7 cellular contexts compared by ENCODE assay signal in genomic region chr2:235614900-235615712, GRCh38.
DNase-seq lines count a peak whose midpoint lies in the region; ATAC-seq and TF ChIP-seq lines count a peak whose summit lies in the region.

No MANE protein-coding gene starts in this region.

- H2AFZ ChIP-seq in MM.1S (ENCODE audit: low read length), result no peak overlapping the region

- TF ChIP-seq POLR2A in right lobe of liver (IDR thresholded peaks at IDR 0.05) (no peak), tibial nerve (IDR thresholded peaks at IDR 0.05) (no peak)

- no peaks in the 10 kb centered on the region for H4K20me1 ChIP-seq in MM.1S (ENCODE audit: insufficient read depth, low read length)

- H3K4me1 ChIP-seq in MM.1S (ENCODE audit: low read length) (peaks cover 39% of the 10 kb centered on the region), colonic mucosa (no peaks in the 10 kb centered on the region), right lobe of liver (peaks cover 0 to 11% (median 0%) of the 10 kb centered on the region in 4 donors), tibial nerve (peaks cover 0 to 64% (median 32%) of the 10 kb centered on the region in 4 donors)

- intact Hi-C loops in colonic mucosa (cut with DNase I) (no loop called here), right lobe of liver (cut with DNase I) (no loop called here)

- ATAC-seq in right lobe of liver (peak; percentile 46 to 71 (median 58)), GM21825 (IDR thresholded peaks at IDR 0.05; ENCODE audit: unreplicated experiment) (no peak), HG03139 (IDR thresholded peaks at IDR 0.05; ENCODE audit: unreplicated experiment) (no peak)

- TF ChIP-seq EP300 in tibial nerve (IDR thresholded peaks at IDR 0.05), result peak in 1 of 2 donors; percentile 54

- H3K9me3 ChIP-seq in MM.1S (replicated peaks; ENCODE audit: insufficient read depth, low read length) (no peaks in the 10 kb centered on the region), colonic mucosa (no peaks in the 10 kb centered on the region), right lobe of liver (no peaks in the 10 kb centered on the region), tibial nerve (no peaks in the 10 kb centered on the region)

- no peak overlapping the region for H3K4me3 ChIP-seq in MM.1S (ENCODE audit: low read length)
- H3K4me3 ChIP-seq in colonic mucosa, result no peak overlapping the region
- no peak overlapping the region for H3K4me3 ChIP-seq in right lobe of liver
- H3K4me3 ChIP-seq in tibial nerve, result no peak overlapping the region

- H3K27ac ChIP-seq in MM.1S (ENCODE audit: low read length) (peak overlapping the region; percentile 71; the same call in 1 of the 2 replicates), colonic mucosa (no peak overlapping the region), right lobe of liver (no peak overlapping the region), tibial nerve (peak overlapping the region; percentile 28 to 81 (median 64))

- TF ChIP-seq CTCF in MM.1S (IDR thresholded peaks at IDR 0.05; ENCODE audit: low read length) (no peak), colonic mucosa (IDR thresholded peaks at IDR 0.05) (no peak), right lobe of liver (IDR thresholded peaks at IDR 0.05) (no peak), tibial nerve (IDR thresholded peaks at IDR 0.05) (no peak)

- 54% methylated on average over 11 of the region's 11 CpGs for WGBS in right lobe of liver (ENCODE audit: insufficient coverage, low coverage, low lambda C conversion rate, missing lambda C conversion rate)
- 39 to 41% methylated on average over 11 of the region's 11 CpGs for WGBS in tibial nerve, 2 donors

- peaks cover 16% of the 10 kb centered on the region for H3F3A ChIP-seq in MM.1S (ENCODE audit: insufficient read depth, low read length)

- H3K27me3 ChIP-seq in MM.1S (replicated peaks; ENCODE audit: insufficient read depth, low read length) (no peaks in the 10 kb centered on the region), colonic mucosa (no peaks in the 10 kb centered on the region), right lobe of liver (no peaks in the 10 kb centered on the region), tibial nerve (no peaks in the 10 kb centered on the region)

- peaks cover 81% of the 10 kb centered on the region for H3K79me2 ChIP-seq in MM.1S (ENCODE audit: low read length)

- DNase-seq in MM.1S (no peak), colonic mucosa (peak; percentile 49), right lobe of liver (no peak), tibial nerve (ENCODE audit: low spot score in 2 of 2) (peak; percentile 41 to 57), DMS79 treated with DMSO at 0.1 percent for 48 hours (lab: John Stamatoyannopoulos, UW) (no peak)

- H3K36me3 ChIP-seq in MM.1S (replicated peaks; ENCODE audit: insufficient read depth, low read length) (no peaks in the 10 kb centered on the region), colonic mucosa (no peaks in the 10 kb centered on the region), right lobe of liver (no peaks in the 10 kb centered on the region), tibial nerve (no peaks in the 10 kb centered on the region)

- H3K9me2 ChIP-seq in MM.1S (replicated peaks; ENCODE audit: insufficient read depth, low read length), result no peaks in the 10 kb centered on the region

- H3K9ac ChIP-seq in MM.1S (ENCODE audit: low read length) (no peak overlapping the region), colonic mucosa (ENCODE audit: low read depth in 2 of 2, low read length in 2 of 2) (peak overlapping the region in 1 of 2 donors; percentile 30)

- H3K4me2 ChIP-seq in MM.1S (ENCODE audit: low read depth, low read length), result peak overlapping the region; percentile 70; the same call in 1 of the 2 replicates

Comparison
In these comparisons a context has a peak if more than half of its experiments do, and no peak if none do; other contexts are left out.
1. DNase-seq: peak in colonic mucosa (single experiment) and tibial nerve (2 of 2); none in MM.1S (single experiment), right lobe of liver (0 of 3) and DMS79 treated with DMSO at 0.1 percent for 48 hours (single experiment).
2. H3K27ac ChIP-seq: peak in MM.1S (single experiment) and tibial nerve (4 of 4); none in colonic mucosa (single experiment) and right lobe of liver (0 of 3).
3. ATAC-seq: peak in right lobe of liver (4 of 4); none in GM21825 (single experiment) and HG03139 (single experiment).